Comparison of ENCODE assay signal across 8 cellular contexts in the genomic region with DNA sequence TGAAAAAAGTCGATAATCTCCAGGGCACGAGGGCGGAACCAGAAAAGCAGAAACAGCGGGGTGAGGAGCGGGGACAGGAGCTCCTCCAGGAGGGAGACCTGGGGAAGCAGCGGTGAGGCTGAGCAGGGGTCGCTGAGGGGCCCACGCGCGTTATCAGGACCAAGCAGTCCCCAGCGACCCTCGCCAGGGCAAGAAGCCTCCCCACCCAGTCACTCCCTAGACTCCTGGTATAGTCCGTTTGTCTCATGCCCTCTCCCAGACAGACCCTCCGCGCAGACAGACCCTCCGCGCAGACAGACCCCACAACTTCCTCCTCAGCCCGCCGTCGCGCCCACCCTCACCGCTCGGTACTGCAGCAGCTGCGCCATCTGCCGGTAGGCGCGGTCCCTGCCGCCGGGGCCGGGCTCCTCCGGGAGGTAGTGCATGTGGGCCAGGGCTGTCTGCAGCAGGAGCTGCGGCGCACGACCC. TPM values are rescaled to one million over a fixed set of nuclear protein-coding genes. Genes with fewer than 3 reads are reported as not detected.
DNase-seq lines count a peak whose midpoint lies in the region; ATAC-seq and TF ChIP-seq lines count a peak whose summit lies in the region.

No MANE protein-coding gene starts in this region.

- peak overlapping the region in 1 of 2 experiments; percentile 18; a peak in 2 of 4 replicates for H3K27ac ChIP-seq in SK-N-SH (ENCODE audit: low read depth in 2 of 2, low read length in 1 of 2)

- TF ChIP-seq RAD21 in SK-N-SH (IDR thresholded peaks at IDR 0.05; ENCODE audit: low read length): peak; percentile 73

- intact Hi-C loops in left cardiac atrium (cut with DNase I): no loop called here

- CTCF ChIA-PET in SK-N-SH (lab: Yijun Ruan, JAX): interaction anchor here (0.5 to 8.3 kb wide), 77 partner anchors 10 to 655 kb away, joined by 3 to 107 read pairs (median 4); a partner anchor contains a TSS

- ATAC-seq in activated naive CD4-positive, alpha-beta T cell treated with anti-CD3 and anti-CD28 coated beads, Interleukin-2, amount 50 U/mL, for 72 hours: peak; percentile 66 to 76
- ATAC-seq in left cardiac atrium: peak; percentile 61 to 69

- H3K36me3 ChIP-seq in SK-N-SH (replicated peaks in 1 of 2; ENCODE audit: control insufficient read depth in 1 of 2, insufficient read depth in 2 of 2, low read length in 1 of 2): no peaks in the 10 kb centered on the region

- no peak overlapping the region for H2AFZ ChIP-seq in SK-N-SH (ENCODE audit: low read depth)

- DNase-seq in SIG-M5 treated with dmso at 0.1 percent for 504 hours (lab: John Stamatoyannopoulos, UW; ENCODE audit: unreplicated experiment) (peak; percentile 36), SIG-M5 (lab: John Stamatoyannopoulos, UW) (no peak), HK-2 (ENCODE audit: unreplicated experiment) (peak; percentile 53), SK-N-SH (peak; percentile 98), left cardiac atrium (peak; percentile 71), retinal pigment epithelial cell (ENCODE audit: low read depth) (no peak), NCI-H1105 (lab: John Stamatoyannopoulos, UW) (no peak)
- peak in 1 of 2 donors; percentile 90 for DNase-seq in activated naive CD4-positive, alpha-beta T cell treated with anti-CD3 and anti-CD28 coated beads, Interleukin-2, amount 50 U/mL, for 72 hours (ENCODE audit: low spot score in 2 of 2)

- WGBS in SK-N-SH (ENCODE audit: low lambda C conversion rate): 11% methylated on average over 33 of the region's 34 CpGs

- H3F3A ChIP-seq in SK-N-SH (replicated peaks; ENCODE audit: insufficient read depth): no peaks in the 10 kb centered on the region

- TF ChIP-seq CTCF in SK-N-SH (IDR thresholded peaks at IDR 0.05) (peak; percentile 99), retinal pigment epithelial cell (conservative IDR thresholded peaks at IDR 0.05; ENCODE audit: low read depth, low read length) (peak; percentile 94)

- peak overlapping the region; percentile 76 to 88 for H3K27ac Mint-ChIP-seq in activated naive CD4-positive, alpha-beta T cell treated with anti-CD3 and anti-CD28 coated beads, Interleukin-2, amount 50 U/mL, for 72 hours

- H3K9ac ChIP-seq in SK-N-SH: no peak overlapping the region

- H3K27me3 ChIP-seq in SK-N-SH (ENCODE audit: insufficient read depth): peaks cover 15% of the 10 kb centered on the region; the same call in 1 of the 2 replicates

- peak overlapping the region; percentile 28 to 34 for H3K4me3 ChIP-seq in SK-N-SH (ENCODE audit: low read depth in 2 of 2, low read length in 1 of 2)
- H3K4me3 ChIP-seq in retinal pigment epithelial cell (ENCODE audit: low read length): peak overlapping the region; percentile 29

- POLR2A ChIA-PET in SK-N-SH (lab: Yijun Ruan, JAX): interaction anchor here (0.7 to 1.3 kb wide), 6 partner anchors 9 to 120 kb away, joined by 3 to 10 read pairs (median 3); a partner anchor contains a TSS

- peak overlapping the region; percentile 70; the same call in 1 of the 2 replicates for H3K4me2 ChIP-seq in SK-N-SH

- H3K9me3 Mint-ChIP-seq in activated naive CD4-positive, alpha-beta T cell treated with anti-CD3 and anti-CD28 coated beads, Interleukin-2, amount 50 U/mL, for 72 hours: no peaks in the 10 kb centered on the region

- H3K4me1 ChIP-seq in SK-N-SH (ENCODE audit: control insufficient read depth in 1 of 2, insufficient read depth in 2 of 2, low read depth in 1 of 2, low read length in 1 of 2): peaks cover 0 to 27% of the 10 kb centered on the region in 2 experiments; a peak in 1 of 4 replicates

- H3K36me3 Mint-ChIP-seq in activated naive CD4-positive, alpha-beta T cell treated with anti-CD3 and anti-CD28 coated beads, Interleukin-2, amount 50 U/mL, for 72 hours: peaks cover 4 to 20% of the 10 kb centered on the region in 2 donors

- no peaks in the 10 kb centered on the region for H4K20me1 ChIP-seq in SK-N-SH (ENCODE audit: insufficient read depth)

- H3K79me2 ChIP-seq in SK-N-SH (ENCODE audit: insufficient read depth): no peaks in the 10 kb centered on the region

- H3K9me2 ChIP-seq in SK-N-SH: no peaks in the 10 kb centered on the region

- TF ChIP-seq EP300 in SK-N-SH (IDR thresholded peaks at IDR 0.05; ENCODE audit: borderline replicate concordance in 1 of 2, low read depth in 1 of 2, low read length in 1 of 2): no peak

- no peaks in the 10 kb centered on the region for H3K9me3 ChIP-seq in SK-N-SH

TF ChIP-seq in SK-N-SH, 30 proteins besides CTCF, POLR2A, EP300 and RAD21:
- TF ChIP-seq RCOR1 (IDR thresholded peaks at IDR 0.05; ENCODE audit: low read length) (peak; percentile 55; the same call in 1 of the 2 replicates), MXI1 (IDR thresholded peaks at IDR 0.05; ENCODE audit: low read depth, low read length) (peak; percentile 64; the same call in 1 of the 2 replicates), TCF12 (IDR thresholded peaks at IDR 0.05) (no peak), GATA2 (CRISPR knock-in tag; IDR thresholded peaks at IDR 0.05) (peak; percentile 66; the same call in 1 of the 2 replicates), SMC3 (IDR thresholded peaks at IDR 0.05; ENCODE audit: low read depth, low read length) (peak; percentile 84), MEF2A (IDR thresholded peaks at IDR 0.05; ENCODE audit: borderline replicate concordance, low read depth) (no peak), SIN3A (IDR thresholded peaks at IDR 0.05; ENCODE audit: borderline replicate concordance, low read depth, low read length) (peak; percentile 11; the same call in 1 of the 2 replicates)
- TF ChIP-seq, protein P1, sequence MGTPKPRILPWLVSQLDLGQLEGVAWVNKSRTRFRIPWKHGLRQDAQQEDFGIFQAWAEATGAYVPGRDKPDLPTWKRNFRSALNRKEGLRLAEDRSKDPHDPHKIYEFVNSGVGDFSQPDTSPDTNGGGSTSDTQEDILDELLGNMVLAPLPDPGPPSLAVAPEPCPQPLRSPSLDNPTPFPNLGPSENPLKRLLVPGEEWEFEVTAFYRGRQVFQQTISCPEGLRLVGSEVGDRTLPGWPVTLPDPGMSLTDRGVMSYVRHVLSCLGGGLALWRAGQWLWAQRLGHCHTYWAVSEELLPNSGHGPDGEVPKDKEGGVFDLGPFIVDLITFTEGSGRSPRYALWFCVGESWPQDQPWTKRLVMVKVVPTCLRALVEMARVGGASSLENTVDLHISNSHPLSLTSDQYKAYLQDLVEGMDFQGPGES (IDR thresholded peaks at IDR 0.05; ENCODE audit: low read depth, low read length): no peak
- TF ChIP-seq, protein P2, sequence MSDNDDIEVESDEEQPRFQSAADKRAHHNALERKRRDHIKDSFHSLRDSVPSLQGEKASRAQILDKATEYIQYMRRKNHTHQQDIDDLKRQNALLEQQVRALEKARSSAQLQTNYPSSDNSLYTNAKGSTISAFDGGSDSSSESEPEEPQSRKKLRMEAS (IDR thresholded peaks at IDR 0.05; ENCODE audit: low read depth): peak; percentile 53

RNA-seq across cellular contexts. Expression of a gene that starts 6.3 kb away (rescaled TPM):
- polyA plus RNA-seq in SK-N-SH (2012; rRNA removed): 0.52 and 0.67 TPM in 2 replicates
- 0.27 and 0.37 TPM in 2 replicates for polyA plus RNA-seq in SK-N-SH (2012; cell fraction: cytosol; rRNA removed)
- polyA plus RNA-seq in SK-N-SH (2012; cell fraction: nucleus; rRNA removed): 3.1 and 3.4 TPM in 2 replicates
- total RNA-seq in activated naive CD4-positive, alpha-beta T cell treated with anti-CD3 and anti-CD28 coated beads, Interleukin-2, amount 50 U/mL, for 72 hours: 10 to 100 TPM in 1 of 2 donors, 1 to 10 TPM in 1; 1.1 to 14.9 TPM
- under 1 TPM; 0.13 to 0.32 TPM for total RNA-seq in left cardiac atrium

RNA-seq across cellular contexts. Expression of a gene that starts 10.3 kb away (rescaled TPM):
- polyA plus RNA-seq in SK-N-SH (2012; rRNA removed): 36.0 and 38.3 TPM in 2 replicates
- 7.9 and 16.1 TPM in 2 replicates for polyA plus RNA-seq in SK-N-SH (2012; cell fraction: cytosol; rRNA removed)
- polyA plus RNA-seq in SK-N-SH (2012; cell fraction: nucleus; rRNA removed): 145 and 146 TPM in 2 replicates
- 10 to 100 TPM; 42.6 to 78.3 TPM for total RNA-seq in activated naive CD4-positive, alpha-beta T cell treated with anti-CD3 and anti-CD28 coated beads, Interleukin-2, amount 50 U/mL, for 72 hours
- 10 to 100 TPM; 20.1 to 21.6 TPM for total RNA-seq in left cardiac atrium

RNA-seq across cellular contexts. Expression of a gene that starts 27.2 kb away (rescaled TPM):
- polyA plus RNA-seq in SK-N-SH (2012; rRNA removed): 0.15 and 0.41 TPM in 2 replicates
- 0.01 and 0.24 TPM in 2 replicates for polyA plus RNA-seq in SK-N-SH (2012; cell fraction: cytosol; rRNA removed)
- polyA plus RNA-seq in SK-N-SH (2012; cell fraction: nucleus; rRNA removed): 0.09 and 0.13 TPM in 2 replicates
- total RNA-seq in activated naive CD4-positive, alpha-beta T cell treated with anti-CD3 and anti-CD28 coated beads, Interleukin-2, amount 50 U/mL, for 72 hours: 10 to 100 TPM in 1 of 2 donors, 1 to 10 TPM in 1; 1.8 to 12.7 TPM
- total RNA-seq in left cardiac atrium: 10 to 100 TPM; 13.1 to 63.9 TPM

RNA-seq across cellular contexts. Expression of a gene that starts 30.3 kb away (rescaled TPM):
- 4.0 and 4.5 TPM in 2 replicates for polyA plus RNA-seq in SK-N-SH (2012; rRNA removed)
- 0.72 and 0.77 TPM in 2 replicates for polyA plus RNA-seq in SK-N-SH (2012; cell fraction: cytosol; rRNA removed)
- polyA plus RNA-seq in SK-N-SH (2012; cell fraction: nucleus; rRNA removed): 39.2 and 57.2 TPM in 2 replicates
- total RNA-seq in activated naive CD4-positive, alpha-beta T cell treated with anti-CD3 and anti-CD28 coated beads, Interleukin-2, amount 50 U/mL, for 72 hours: 10 to 100 TPM in 1 of 2 donors, 1 to 10 TPM in 1; 7.6 to 19.7 TPM
- total RNA-seq in left cardiac atrium: 1 to 10 TPM; 4.0 to 4.2 TPM

RNA-seq across cellular contexts. Expression of a gene that starts 39.7 kb away (rescaled TPM):
- polyA plus RNA-seq in SK-N-SH (2012; rRNA removed): 123 and 125 TPM in 2 replicates
- polyA plus RNA-seq in SK-N-SH (2012; cell fraction: cytosol; rRNA removed): 97.6 and 104 TPM in 2 replicates
- 77.3 and 91.3 TPM in 2 replicates for polyA plus RNA-seq in SK-N-SH (2012; cell fraction: nucleus; rRNA removed)
- 10 to 100 TPM; 13.0 to 19.4 TPM for total RNA-seq in activated naive CD4-positive, alpha-beta T cell treated with anti-CD3 and anti-CD28 coated beads, Interleukin-2, amount 50 U/mL, for 72 hours
- 1 to 10 TPM; 5.1 to 7.8 TPM for total RNA-seq in left cardiac atrium

Comparison
In these comparisons a context has a peak if more than half of its experiments do, and no peak if none do; other contexts are left out.
1. DNase-seq: peak in SIG-M5 treated with dmso at 0.1 percent for 504 hours (single experiment), HK-2 (single experiment), SK-N-SH (single experiment) and left cardiac atrium (single experiment); none in SIG-M5 (single experiment), retinal pigment epithelial cell (single experiment) and NCI-H1105 (single experiment).